ENCODE assay signal across 24 cellular contexts in genomic region chr10:32017044-32017443, GRCh38.
"Had no signal": no experiment of that assay in that cellular context is flagged by ENCODE, and none has a peak within 500 bp of the region (broad histone marks: within the 10 kb centered on the region; RNA-seq: fewer than 3 reads in every experiment).

No MANE protein-coding gene starts in this region.

- H3K27me3 Mint-ChIP-seq: activated naive CD8-positive, alpha-beta T cell treated with anti-CD3 and anti-CD28 coated beads for 36 hours; dendritic cell treated with granulocyte-macrophage colony-stimulating factor and Interleukin-4, amounts not matched to agents 40 ng/mL and 50 ng/mL, for 4 days; naive thymus-derived CD8-positive, alpha-beta T cell had no signal

- DNase-seq: activated CD4-positive, alpha-beta T cell treated with anti-CD3 and anti-CD28 coated beads, Interleukin-2, amount 50 U/mL, for 48 hours; activated CD4-positive, CD25-positive, alpha-beta regulatory T cell treated with anti-CD3 and anti-CD28 coated beads, Interleukin-2, amount 50 U/mL, for 72 hours; activated CD8-positive, alpha-beta memory T cell treated with anti-CD3 and anti-CD28 coated beads, Interleukin-2, amount 50 U/mL, for 48 hours; activated naive CD4-positive, alpha-beta T cell; activated naive CD8-positive, alpha-beta T cell treated with anti-CD3 and anti-CD28 coated beads for 36 hours; activated T-cell treated with anti-CD3 and anti-CD28 coated beads, Interleukin-2, amount 50 U/mL, for 4 hours; amniotic stem cell; effector CD8-positive, alpha-beta T cell; foreskin keratinocyte; immature natural killer cell; lower lobe of right lung; mesendoderm; naive thymus-derived CD8-positive, alpha-beta T cell; ovary; right cardiac atrium; stimulated activated CD4-positive, alpha-beta T cell treated with anti-CD3 and anti-CD28 coated beads, Interleukin-12 subunit alpha, Interleukin-12 subunit beta, amount 100 ng/mL, for 4 hours; stimulated activated CD4-positive, alpha-beta T cell treated with anti-CD3 and anti-CD28 coated beads, Interleukin-4, amount 100 ng/mL, for 4 hours; stimulated activated naive CD8-positive, alpha-beta T cell treated with anti-CD3 and anti-CD28 coated beads, Interleukin-15, Interleukin-2, amounts not matched to agents 100 U/mL and 50 U/mL, for 24 hours; thyroid gland; WERI-Rb-1 had no signal

- H3K27ac Mint-ChIP-seq: activated naive CD8-positive, alpha-beta T cell treated with anti-CD3 and anti-CD28 coated beads for 36 hours; activated T-helper 2 cell treated with anti-CD3 and anti-CD28 coated beads, Interferon-gamma antibody, Interleukin-2, Interleukin-4, amounts not matched to agents 10 μg/mL and 5 μg/mL and 100 μg/mL, durations not matched to agents 14 hours and 24 hours and 36 hours; dendritic cell treated with granulocyte-macrophage colony-stimulating factor and Interleukin-4, amounts not matched to agents 40 ng/mL and 50 ng/mL, for 4 days had no signal

- H3K9me3 ChIP-seq: lower lobe of right lung, ovary, thyroid gland had no signal

- ATAC-seq: activated T-cell treated with anti-CD3 and anti-CD28 coated beads, Interleukin-2, amount 50 U/mL, for 4 hours; foreskin keratinocyte; left lobe of liver; lower lobe of right lung; naive thymus-derived CD8-positive, alpha-beta T cell; right cardiac atrium; stimulated activated naive CD8-positive, alpha-beta T cell treated with anti-CD3 and anti-CD28 coated beads, Interleukin-15, Interleukin-2, amounts not matched to agents 100 U/mL and 50 U/mL, for 24 hours had no signal

- FAIRE-seq: bronchial epithelial cell had no signal

- H3K9me3 Mint-ChIP-seq: activated naive CD8-positive, alpha-beta T cell treated with anti-CD3 and anti-CD28 coated beads for 36 hours; activated T-cell treated with anti-CD3 and anti-CD28 coated beads, Interleukin-2, amount 50 U/mL, for 4 hours; activated T-helper 2 cell treated with anti-CD3 and anti-CD28 coated beads, Interferon-gamma antibody, Interleukin-2, Interleukin-4, amounts not matched to agents 10 μg/mL and 5 μg/mL and 100 μg/mL, durations not matched to agents 14 hours and 24 hours and 36 hours; dendritic cell treated with granulocyte-macrophage colony-stimulating factor and Interleukin-4, amounts not matched to agents 40 ng/mL and 50 ng/mL, for 4 days; immature natural killer cell; naive thymus-derived CD8-positive, alpha-beta T cell had no signal

- H3K27me3 ChIP-seq: foreskin keratinocyte, ovary, thyroid gland had no signal

- H3K27ac ChIP-seq: foreskin keratinocyte, lower lobe of right lung, ovary, thyroid gland, WERI-Rb-1 had no signal

- H3K4me1 ChIP-seq: foreskin keratinocyte, lower lobe of right lung, thyroid gland had no signal

- H3K36me3 ChIP-seq: ovary had no signal

- H3K4me3 ChIP-seq: lower lobe of right lung, ovary, thyroid gland had no signal

- H3K4me3 Mint-ChIP-seq: activated naive CD8-positive, alpha-beta T cell treated with anti-CD3 and anti-CD28 coated beads for 36 hours; activated T-cell treated with anti-CD3 and anti-CD28 coated beads, Interleukin-2, amount 50 U/mL, for 4 hours; dendritic cell treated with granulocyte-macrophage colony-stimulating factor and Interleukin-4, amounts not matched to agents 40 ng/mL and 50 ng/mL, for 4 days; immature natural killer cell; naive thymus-derived CD8-positive, alpha-beta T cell had no signal
